Comparison of ENCODE assay signal across 1 cellular context in genomic region chr15:64456634-64457108, GRCh38.
A peak's percentile ranks its signal among the peaks of the same experiment; 100 is the strongest.
TF ChIP-seq lines count a peak whose summit lies in the region.

No MANE protein-coding gene starts in this region.

TF ChIP-seq in HepG2, 621 proteins besides CTCF, POLR2A, EP300 and RAD21 (continued from another document):
- TF ChIP-seq PAXIP1 (CRISPR knock-in tag; conservative IDR thresholded peaks at IDR 0.05) (peak; percentile 44), FOXA1 (IDR thresholded peaks at IDR 0.05) (no peak), FOXA1 (CRISPR knock-in tag; IDR thresholded peaks at IDR 0.05) (no peak), SMAD3 (CRISPR knock-in tag; IDR thresholded peaks at IDR 0.05) (0 out of 2 replicates have a peak, but pooled peaks have one; percentile 37), THAP11 (CRISPR knock-in tag; IDR thresholded peaks at IDR 0.05) (0 out of 2 replicates have a peak, but pooled peaks have one; percentile 16), TEAD3 (CRISPR knock-in tag; optimal IDR thresholded peaks at IDR 0.05; ENCODE audit: borderline replicate concordance) (peak; percentile 30), FOXA3 (CRISPR knock-in tag; IDR thresholded peaks at IDR 0.05) (peak; percentile 58), CEBPB (IDR thresholded peaks at IDR 0.05; ENCODE audit: borderline replicate concordance, low read depth, low read length) (peak; percentile 48; the same call in 1 of the 2 replicates), FOXK1 (CRISPR knock-in tag; IDR thresholded peaks at IDR 0.05; ENCODE audit: borderline replicate concordance, low read depth) (peak; percentile 22; the same call in 1 of the 2 replicates), RCOR2 (CRISPR knock-in tag; IDR thresholded peaks at IDR 0.05) (0 out of 2 replicates have a peak, but pooled peaks have one; percentile 24), ONECUT2 (CRISPR knock-in tag; IDR thresholded peaks at IDR 0.05) (peak; percentile 78), GATAD1 (CRISPR knock-in tag; IDR thresholded peaks at IDR 0.05) (0 out of 2 replicates have a peak, but pooled peaks have one; percentile 25), SMC3 (IDR thresholded peaks at IDR 0.05; ENCODE audit: low read length) (no peak), ARID5B (CRISPR knock-in tag; IDR thresholded peaks at IDR 0.05) (peak; percentile 68), SOX6 (IDR thresholded peaks at IDR 0.05) (no peak), SOX6 (CRISPR knock-in tag; IDR thresholded peaks at IDR 0.05) (peak; percentile 57), FOXP1 (IDR thresholded peaks at IDR 0.05) (no peak), FOXP1 (CRISPR knock-in tag; IDR thresholded peaks at IDR 0.05) (peak; percentile 77), FOXJ3 (CRISPR knock-in tag; IDR thresholded peaks at IDR 0.05; ENCODE audit: borderline replicate concordance) (peak; percentile 50; the same call in 1 of the 2 replicates), SOX5 (CRISPR knock-in tag; IDR thresholded peaks at IDR 0.05; ENCODE audit: borderline replicate concordance) (peak; percentile 19; the same call in 1 of the 2 replicates), MLX (CRISPR knock-in tag; IDR thresholded peaks at IDR 0.05) (0 out of 2 replicates have a peak, but pooled peaks have one; percentile 36), HOXA9 (CRISPR knock-in tag; IDR thresholded peaks at IDR 0.05; ENCODE audit: borderline replicate concordance) (no peak), MEIS1 (CRISPR knock-in tag; IDR thresholded peaks at IDR 0.05; ENCODE audit: borderline replicate concordance) (0 out of 2 replicates have a peak, but pooled peaks have one; percentile 44), ZFY (CRISPR knock-in tag; IDR thresholded peaks at IDR 0.05) (no peak), ZNF318 (CRISPR knock-in tag; IDR thresholded peaks at IDR 0.05) (no peak), DPF2 (CRISPR knock-in tag; IDR thresholded peaks at IDR 0.05; ENCODE audit: borderline replicate concordance, low read depth) (0 out of 2 replicates have a peak, but pooled peaks have one; percentile 28), ZBTB2 (CRISPR knock-in tag; IDR thresholded peaks at IDR 0.05; ENCODE audit: low read depth) (no peak), NFIB (CRISPR knock-in tag; IDR thresholded peaks at IDR 0.05; ENCODE audit: borderline replicate concordance) (no peak), ZNF710 (CRISPR knock-in tag; IDR thresholded peaks at IDR 0.05; ENCODE audit: borderline replicate concordance) (peak; percentile 76; the same call in 1 of the 2 replicates)
